Comparison of ENCODE assay signal across 8 cellular contexts in the genomic region with DNA sequence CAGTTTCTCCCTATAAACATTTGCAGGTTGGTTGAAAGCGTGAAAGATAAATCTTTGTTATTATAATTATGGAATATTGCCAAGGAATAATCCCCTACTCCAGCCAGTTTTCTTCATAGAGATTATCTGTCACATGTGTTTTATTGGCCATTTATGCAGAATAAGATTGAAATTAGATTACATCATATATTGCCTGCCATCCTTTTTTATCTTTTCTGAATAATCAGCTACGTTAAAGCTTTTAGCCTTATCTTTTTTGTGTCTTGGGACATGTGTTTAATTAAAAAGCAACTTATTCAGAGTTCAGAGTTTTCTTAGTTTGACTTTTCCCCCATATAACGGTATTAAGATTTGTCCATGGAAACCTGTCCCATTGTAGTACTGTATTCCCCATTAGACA.
"Had no signal": no experiment of that assay in that cellular context is flagged by ENCODE, and none has a peak within 500 bp of the region (broad histone marks: within the 10 kb centered on the region; RNA-seq: fewer than 3 reads in every experiment).

No MANE protein-coding gene starts in this region.

- H3K36me3 ChIP-seq: HAP-1 had no signal

- H3K9me3 ChIP-seq: HAP-1 had no signal

- H3K9ac ChIP-seq: GM23248 had no signal

- H3K27ac ChIP-seq: GM23248 had no signal

- H3K4me3 ChIP-seq: GM23248, HAP-1 had no signal

- ATAC-seq: HCT116 had no signal

- H3K27ac Mint-ChIP-seq: IgD-negative memory B cell had no signal

- DNase-seq: GM23248, GOT3, H7, KBM-7 had no signal

- FAIRE-seq: HTR-8/SVneo had no signal

- H3K36me3 Mint-ChIP-seq: IgD-negative memory B cell had no signal

- H3K4me3 Mint-ChIP-seq: IgD-negative memory B cell had no signal

- H2AFZ ChIP-seq: GM23248 had no signal

- H3K4me1 Mint-ChIP-seq: IgD-negative memory B cell had no signal
